12 cellular contexts compared by ENCODE assay signal in the genomic region with DNA sequence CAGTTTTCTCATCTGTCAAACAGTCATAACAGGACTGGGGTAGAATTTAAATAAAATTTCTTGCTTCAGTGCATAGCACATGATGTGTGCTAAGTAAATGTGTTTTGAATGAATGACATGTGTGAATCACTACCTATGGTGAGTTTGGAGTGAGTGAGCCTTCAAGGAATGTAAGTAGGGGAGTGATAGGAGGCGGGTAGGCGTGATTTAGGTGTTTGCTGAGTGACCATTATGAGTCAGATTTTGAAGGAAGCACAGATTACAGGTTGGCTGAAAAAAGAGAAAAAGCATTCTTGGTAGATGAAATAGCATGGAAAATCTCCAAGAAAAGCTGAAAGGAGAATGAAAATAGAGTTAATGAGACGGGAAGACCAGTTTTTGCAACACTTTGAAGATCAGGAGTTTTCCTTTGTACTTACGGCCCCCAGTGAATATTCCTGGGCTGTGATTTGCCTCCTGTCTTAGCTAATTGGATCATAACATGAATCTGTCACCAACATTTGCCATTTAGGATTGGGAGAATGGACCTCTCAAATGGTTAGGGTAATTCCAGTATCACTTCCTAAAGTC.
A peak's percentile ranks its signal among the peaks of the same experiment; 100 is the strongest.
DNase-seq lines count a peak whose midpoint lies in the region; ATAC-seq and TF ChIP-seq lines count a peak whose summit lies in the region.
"Had no signal": no experiment of that assay in that cellular context is flagged by ENCODE, and none has a peak within 500 bp of the region (broad histone marks: within the 10 kb centered on the region; RNA-seq: fewer than 3 reads in every experiment).

No MANE protein-coding gene starts in this region.

- no peaks in the 10 kb centered on the region for H3K36me3 ChIP-seq in breast epithelium
- no peaks in the 10 kb centered on the region for H3K36me3 ChIP-seq in RWPE2 (ENCODE audit: low read depth)
- H3K36me3 ChIP-seq in hepatocyte (replicated peaks; ENCODE audit: insufficient read depth, low read depth), result no peaks in the 10 kb centered on the region
- H3K36me3 ChIP-seq in CD8-positive, alpha-beta memory T cell (ENCODE audit: insufficient read depth, low read length), result no peaks in the 10 kb centered on the region

- no peak for TF ChIP-seq CTCF in MCF 10A (IDR thresholded peaks at IDR 0.05; ENCODE audit: unreplicated experiment)
- TF ChIP-seq CTCF in breast epithelium (IDR thresholded peaks at IDR 0.05), result no peak
- TF ChIP-seq CTCF in RWPE2 (IDR thresholded peaks at IDR 0.05; ENCODE audit: poor library complexity, severe bottlenecking), result no peak
- TF ChIP-seq CTCF in hepatocyte (IDR thresholded peaks at IDR 0.05; ENCODE audit: poor library complexity), result no peak

- H3K27ac Mint-ChIP-seq in MCF 10A (ENCODE audit: low read depth, unreplicated experiment), result peak overlapping the region; percentile 29
- no peak overlapping the region for H3K27ac Mint-ChIP-seq in CD8-positive, alpha-beta memory T cell
- H3K27ac Mint-ChIP-seq: B cell had no signal

- H4K20me1 ChIP-seq in hepatocyte (ENCODE audit: insufficient read depth, poor library complexity, severe bottlenecking), result no peaks in the 10 kb centered on the region

- H3K9me3 ChIP-seq in breast epithelium, result no peaks in the 10 kb centered on the region
- no peaks in the 10 kb centered on the region for H3K9me3 ChIP-seq in RWPE2 (ENCODE audit: severe bottlenecking)
- no peaks in the 10 kb centered on the region for H3K9me3 ChIP-seq in hepatocyte (ENCODE audit: low read depth)
- H3K9me3 ChIP-seq in CD8-positive, alpha-beta memory T cell (ENCODE audit: low read length), result no peaks in the 10 kb centered on the region

- DNase-seq in MCF 10A (ENCODE audit: unreplicated experiment), result peak; percentile 94
- no peak for DNase-seq in breast epithelium (ENCODE audit: low spot score in 2 of 2)
- DNase-seq in RWPE2 (ENCODE audit: low spot score), result peak; percentile 80
- DNase-seq in hepatocyte (ENCODE audit: low spot score), result peak; percentile 85
- DNase-seq in cerebellar nuclear complex (lab: John Stamatoyannopoulos, UW), result no peak
- no peak for DNase-seq in NCI-H146 (lab: John Stamatoyannopoulos, UW)
- no peak for DNase-seq in CD8-positive, alpha-beta memory T cell
- DNase-seq: activated CD4-positive, alpha-beta T cell treated with anti-CD3 and anti-CD28 coated beads for 1 hour; effector CD8-positive, alpha-beta T cell had no signal

- peak overlapping the region; percentile 1 for H3K4me3 Mint-ChIP-seq in MCF 10A (ENCODE audit: unreplicated experiment)
- no peak overlapping the region for H3K4me3 Mint-ChIP-seq in CD8-positive, alpha-beta memory T cell
- H3K4me3 Mint-ChIP-seq: B cell had no signal

- H3K4me3 ChIP-seq in breast epithelium (no peak overlapping the region), RWPE2 (ENCODE audit: severe bottlenecking) (no peak overlapping the region), hepatocyte (no peak overlapping the region)
- H3K4me3 ChIP-seq in CD8-positive, alpha-beta memory T cell (ENCODE audit: low read length), result no peak overlapping the region

- no peaks in the 10 kb centered on the region for H3K27me3 Mint-ChIP-seq in MCF 10A (ENCODE audit: insufficient read depth, unreplicated experiment)
- peaks cover 6 to 8% of the 10 kb centered on the region in 2 donors for H3K27me3 Mint-ChIP-seq in CD8-positive, alpha-beta memory T cell
- H3K27me3 Mint-ChIP-seq: B cell had no signal

- peak; percentile 100 for ATAC-seq in RWPE2 (ENCODE audit: low read depth)
- ATAC-seq in GM21423 (IDR thresholded peaks at IDR 0.05; ENCODE audit: unreplicated experiment), result no peak

- no peak overlapping the region for H2AFZ ChIP-seq in hepatocyte
- H2AFZ ChIP-seq: parathyroid adenoma had no signal

- WGBS in hepatocyte (ENCODE audit: low lambda C conversion rate, missing lambda C conversion rate), result 32% methylated on average over 4 of the region's 4 CpGs

- intact Hi-C loops in MCF 10A (cut with micrococcal nuclease), result no loop called here
- intact Hi-C loops in breast epithelium (cut with DNase I; ENCODE audit: low total_unique reads), result no loop called here

- H3K4me1 ChIP-seq in breast epithelium, result no peaks in the 10 kb centered on the region
- H3K4me1 ChIP-seq in RWPE2 (ENCODE audit: insufficient read depth, poor library complexity, severe bottlenecking), result peaks cover 17% of the 10 kb centered on the region
- peaks cover 13% of the 10 kb centered on the region for H3K4me1 ChIP-seq in hepatocyte (ENCODE audit: insufficient read depth)
- no peaks in the 10 kb centered on the region for H3K4me1 ChIP-seq in CD8-positive, alpha-beta memory T cell (ENCODE audit: insufficient read depth, low read length)
- H3K4me1 ChIP-seq: parathyroid adenoma had no signal

- H3K27ac ChIP-seq in breast epithelium (no peak overlapping the region), RWPE2 (ENCODE audit: poor library complexity, severe bottlenecking) (peak overlapping the region; percentile 89), hepatocyte (peak overlapping the region; percentile 93)
- no peak overlapping the region for H3K27ac ChIP-seq in CD8-positive, alpha-beta memory T cell (ENCODE audit: low read depth, low read length)
- H3K27ac ChIP-seq: parathyroid adenoma had no signal

- H3K36me3 Mint-ChIP-seq in MCF 10A (ENCODE audit: insufficient read depth, unreplicated experiment), result peaks cover 12% of the 10 kb centered on the region
- H3K36me3 Mint-ChIP-seq in CD8-positive, alpha-beta memory T cell, result no peaks in the 10 kb centered on the region

- no peaks in the 10 kb centered on the region for H3K9me2 ChIP-seq in hepatocyte (replicated peaks; ENCODE audit: insufficient read depth)

- H3K4me2 ChIP-seq in hepatocyte, result peak overlapping the region; percentile 34

- H3K9me3 Mint-ChIP-seq in MCF 10A (ENCODE audit: unreplicated experiment), result no peaks in the 10 kb centered on the region
- no peaks in the 10 kb centered on the region for H3K9me3 Mint-ChIP-seq in CD8-positive, alpha-beta memory T cell

- POLR2A ChIA-PET in MCF 10A (lab: Yijun Ruan, JAX), result interaction anchor here (0.8 to 1.6 kb wide), 5 partner anchors 8 to 67 kb away, joined by 3 to 5 read pairs (median 4); no protein-coding TSS in a partner anchor
- POLR2A ChIA-PET in CD8-positive, alpha-beta memory T cell (lab: Charles Lee), result no interaction called here

- no peak for TF ChIP-seq POLR2A in breast epithelium (IDR thresholded peaks at IDR 0.05)

- no peaks in the 10 kb centered on the region for H3K27me3 ChIP-seq in breast epithelium
- no peaks in the 10 kb centered on the region for H3K27me3 ChIP-seq in RWPE2 (ENCODE audit: insufficient read depth, poor library complexity, severe bottlenecking)
- no peaks in the 10 kb centered on the region for H3K27me3 ChIP-seq in hepatocyte
- no peaks in the 10 kb centered on the region for H3K27me3 ChIP-seq in CD8-positive, alpha-beta memory T cell (ENCODE audit: insufficient read depth, low read length, poor library complexity, severe bottlenecking)

- H3K79me2 ChIP-seq in hepatocyte, result no peaks in the 10 kb centered on the region
- H3K79me2 ChIP-seq: parathyroid adenoma had no signal

- BruUV-seq in MCF 10A (replicated peaks; lab: Mats Ljungman, UMichigan), result TSS peak; percentile 99

- H3K4me1 Mint-ChIP-seq in MCF 10A (ENCODE audit: insufficient read depth, unreplicated experiment), result peaks cover 14% of the 10 kb centered on the region
- no peaks in the 10 kb centered on the region for H3K4me1 Mint-ChIP-seq in CD8-positive, alpha-beta memory T cell
- H3K4me1 Mint-ChIP-seq: B cell had no signal

- CTCF ChIA-PET in MCF 10A (lab: Yijun Ruan, JAX), result interaction anchor here (0.6 to 2.1 kb wide), 2 partner anchors 34 to 213 kb away, joined by 4 to 10 read pairs; no protein-coding TSS in a partner anchor
- CTCF ChIA-PET in CD8-positive, alpha-beta memory T cell (lab: Charles Lee), result no interaction called here

Comparison
In these comparisons a context has a peak if more than half of its experiments do, and no peak if none do; other contexts are left out.
1. DNase-seq: peak in MCF 10A (single experiment), RWPE2 (single experiment) and hepatocyte (single experiment); none in breast epithelium (0 of 2), cerebellar nuclear complex (0 of 2), NCI-H146 (single experiment) and CD8-positive, alpha-beta memory T cell (0 of 5).
2. H3K27ac ChIP-seq: peak in RWPE2 (single experiment) and hepatocyte (single experiment); none in breast epithelium (0 of 2) and CD8-positive, alpha-beta memory T cell (single experiment).